1 cellular context compared by ENCODE assay signal in the genomic region with DNA sequence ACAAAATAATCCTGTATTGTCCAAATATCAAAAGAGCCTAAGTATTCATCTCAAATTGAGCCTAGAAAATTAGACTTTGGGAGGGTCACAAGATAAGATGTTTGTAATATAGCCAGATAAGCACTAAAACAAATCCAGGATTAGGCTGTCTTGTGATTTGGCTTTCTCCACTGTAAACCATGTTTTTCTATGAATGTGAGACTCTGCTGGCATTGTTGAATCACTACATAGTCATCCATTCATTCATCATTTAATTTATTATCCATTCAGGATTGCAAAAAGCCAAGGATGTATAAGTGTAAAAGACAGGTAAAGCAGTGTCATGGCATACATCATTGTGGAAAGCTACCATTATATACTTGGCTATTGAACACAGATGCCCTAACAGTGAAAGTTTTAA.
TF ChIP-seq lines count a peak whose summit lies in the region.

No MANE protein-coding gene starts in this region.

TF ChIP-seq in SK-N-SH, 30 proteins besides CTCF, POLR2A, EP300 and RAD21 (continued from another document):
- TF ChIP-seq, protein P1, sequence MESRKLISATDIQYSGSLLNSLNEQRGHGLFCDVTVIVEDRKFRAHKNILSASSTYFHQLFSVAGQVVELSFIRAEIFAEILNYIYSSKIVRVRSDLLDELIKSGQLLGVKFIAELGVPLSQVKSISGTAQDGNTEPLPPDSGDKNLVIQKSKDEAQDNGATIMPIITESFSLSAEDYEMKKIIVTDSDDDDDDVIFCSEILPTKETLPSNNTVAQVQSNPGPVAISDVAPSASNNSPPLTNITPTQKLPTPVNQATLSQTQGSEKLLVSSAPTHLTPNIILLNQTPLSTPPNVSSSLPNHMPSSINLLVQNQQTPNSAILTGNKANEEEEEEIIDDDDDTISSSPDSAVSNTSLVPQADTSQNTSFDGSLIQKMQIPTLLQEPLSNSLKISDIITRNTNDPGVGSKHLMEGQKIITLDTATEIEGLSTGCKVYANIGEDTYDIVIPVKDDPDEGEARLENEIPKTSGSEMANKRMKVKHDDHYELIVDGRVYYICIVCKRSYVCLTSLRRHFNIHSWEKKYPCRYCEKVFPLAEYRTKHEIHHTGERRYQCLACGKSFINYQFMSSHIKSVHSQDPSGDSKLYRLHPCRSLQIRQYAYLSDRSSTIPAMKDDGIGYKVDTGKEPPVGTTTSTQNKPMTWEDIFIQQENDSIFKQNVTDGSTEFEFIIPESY (IDR thresholded peaks at IDR 0.05; ENCODE audit: borderline replicate concordance, low read depth) = no peak
- TF ChIP-seq YY1 (IDR thresholded peaks at IDR 0.05; ENCODE audit: low read depth) (no peak), NFIC (IDR thresholded peaks at IDR 0.05; ENCODE audit: borderline replicate concordance) (no peak), TEAD4 (IDR thresholded peaks at IDR 0.05; ENCODE audit: borderline replicate concordance, insufficient read depth) (no peak), RXRA (IDR thresholded peaks at IDR 0.05; ENCODE audit: borderline replicate concordance, low read depth) (no peak), MXI1 (IDR thresholded peaks at IDR 0.05; ENCODE audit: low read depth, low read length) (no peak), SMC3 (IDR thresholded peaks at IDR 0.05; ENCODE audit: low read depth, low read length) (no peak)
TF ChIP-seq in SK-N-SH: peak in this region for 0.
